16 cellular contexts compared by ENCODE assay signal in the genomic region with DNA sequence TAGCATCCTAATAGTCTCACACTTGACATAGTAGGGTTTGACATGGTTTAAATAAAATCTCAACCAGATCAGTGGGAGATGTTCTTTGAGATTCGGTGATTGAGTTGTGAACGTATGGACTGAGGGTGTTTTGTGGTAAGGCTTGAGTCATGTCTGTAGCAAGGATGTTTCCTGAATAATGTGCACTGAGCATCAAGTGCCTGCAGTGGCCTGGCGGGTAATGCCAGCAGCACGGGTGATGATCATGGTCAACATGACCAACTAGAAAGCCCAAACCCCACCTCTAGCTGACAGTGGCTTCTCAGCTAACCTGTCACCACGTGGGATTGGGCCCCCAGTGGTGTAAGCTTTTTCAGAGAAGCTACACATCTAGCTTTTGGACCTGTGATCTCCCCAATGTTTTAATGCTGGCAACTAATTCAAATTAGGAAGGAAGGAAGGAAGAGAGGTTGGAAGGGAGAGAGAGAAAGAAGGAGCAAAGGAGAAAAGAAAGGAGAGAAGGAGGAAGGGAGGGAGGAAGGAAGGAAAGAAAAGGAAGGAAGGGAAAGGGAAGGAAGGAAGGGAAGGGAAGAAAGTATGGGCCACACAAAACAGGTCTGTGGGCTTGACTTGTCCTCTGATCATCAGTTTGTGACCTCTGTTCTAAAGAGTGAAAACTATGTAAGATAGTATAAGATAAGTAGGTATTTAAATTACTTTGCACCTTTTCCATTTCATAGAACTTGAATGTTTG. TPM values are rescaled to one million over a fixed set of nuclear protein-coding genes. Genes with fewer than 3 reads are reported as not detected.
DNase-seq lines count a peak whose midpoint lies in the region; ATAC-seq and TF ChIP-seq lines count a peak whose summit lies in the region.
"Had no signal": no experiment of that assay in that cellular context is flagged by ENCODE, and none has a peak within 500 bp of the region (broad histone marks: within the 10 kb centered on the region; RNA-seq: fewer than 3 reads in every experiment).

No MANE protein-coding gene starts in this region.

- H3K9me3 ChIP-seq in HEK293 (ENCODE audit: control insufficient read depth, insufficient read depth, low read depth, low read length) = no peaks in the 10 kb centered on the region
- H3K9me3 ChIP-seq in adrenal gland (replicated peaks in 1 of 3) = no peaks in the 10 kb centered on the region

- TF ChIP-seq CTCF in HEK293 (tag by site-specific recombination; IDR thresholded peaks at IDR 0.05) (no peak), VCaP (conservative IDR thresholded peaks at IDR 0.05) (no peak), endothelial cell (IDR thresholded peaks at IDR 0.05; ENCODE audit: unreplicated experiment) (no peak), adrenal gland (IDR thresholded peaks at IDR 0.05) (no peak)

- ATAC-seq in natural killer cell treated with Interleukin-12 subunit alpha and Interleukin-12 subunit beta and Interleukin-15 and Interleukin-18, amount 100 ng/mL, for 72 hours = peak; percentile 70 to 83
- ATAC-seq in GM18873 (IDR thresholded peaks at IDR 0.05; ENCODE audit: low FRiP score, unreplicated experiment) = no peak
- ATAC-seq: GM23338, HCT116 had no signal

- H3K4me3 Mint-ChIP-seq in endothelial cell (ENCODE audit: unreplicated experiment) = peak overlapping the region; percentile 9
- H3K4me3 Mint-ChIP-seq in natural killer cell treated with Interleukin-12 subunit alpha and Interleukin-12 subunit beta and Interleukin-15 and Interleukin-18, amount 100 ng/mL, for 72 hours = no peak overlapping the region
- H3K4me3 Mint-ChIP-seq: CD4-positive, alpha-beta memory T cell; GM23338; H9 had no signal

- H3K27ac ChIP-seq in HEK293 (ENCODE audit: extremely low read depth, low read depth, low read length) = no peak overlapping the region
- H3K27ac ChIP-seq in VCaP = peak overlapping the region; percentile 79
- no peak overlapping the region for H3K27ac ChIP-seq in adrenal gland

- H3K4me1 ChIP-seq in HEK293 (ENCODE audit: control insufficient read depth, insufficient read depth, low read length) (no peaks in the 10 kb centered on the region), adrenal gland (replicated peaks in 1 of 2) (no peaks in the 10 kb centered on the region)

- peaks cover 8% of the 10 kb centered on the region for H3K4me1 Mint-ChIP-seq in endothelial cell (ENCODE audit: unreplicated experiment)
- H3K4me1 Mint-ChIP-seq in natural killer cell treated with Interleukin-12 subunit alpha and Interleukin-12 subunit beta and Interleukin-15 and Interleukin-18, amount 100 ng/mL, for 72 hours (ENCODE audit: low read depth in 2 of 2) = peaks cover 20 to 27% of the 10 kb centered on the region in 2 donors
- H3K4me1 Mint-ChIP-seq: GM23338, H9 had no signal

- no peak overlapping the region for H3K4me3 ChIP-seq in HEK293 (ENCODE audit: low read depth, low read length)
- H3K4me3 ChIP-seq in adrenal gland = no peak overlapping the region
- H3K4me3 ChIP-seq: GM23338 had no signal

- 67 to 75% (median 70%) methylated on average over 5 of the region's 5 CpGs for WGBS in adrenal gland, 4 donors

- no peak overlapping the region for H3K27ac Mint-ChIP-seq in endothelial cell (ENCODE audit: unreplicated experiment)
- peak overlapping the region in 1 of 2 donors; percentile 56 for H3K27ac Mint-ChIP-seq in natural killer cell treated with Interleukin-12 subunit alpha and Interleukin-12 subunit beta and Interleukin-15 and Interleukin-18, amount 100 ng/mL, for 72 hours
- H3K27ac Mint-ChIP-seq: CD4-positive, alpha-beta memory T cell; GM23338 had no signal

- DNase-seq in endothelial cell (ENCODE audit: low spot score) (no peak), adrenal gland (no peak), NCI-H2081 (lab: John Stamatoyannopoulos, UW) (no peak)
- DNase-seq in natural killer cell treated with Interleukin-12 subunit alpha and Interleukin-12 subunit beta and Interleukin-15 and Interleukin-18, amount 100 ng/mL, for 72 hours (ENCODE audit: low spot score) = no peak
- DNase-seq: C1 segment of cervical spinal cord; Calu3; CD4-positive, alpha-beta memory T cell; COR-L47; DMS153; DND-41; H9 had no signal

- TF ChIP-seq POLR2A in adrenal gland (IDR thresholded peaks at IDR 0.05) = no peak

- intact Hi-C loops in adrenal gland (cut with DNase I) = no loop called here

- POLR2A ChIA-PET in HEK293 (lab: Yijun Ruan, JAX) = no interaction called here

- CTCF ChIA-PET in HEK293 (lab: Yijun Ruan, JAX) = interaction anchor here (0.6 to 1.1 kb wide), 2 partner anchors 20 to 55 kb away, joined by 3 read pairs; no protein-coding TSS in a partner anchor

- peaks cover 2% of the 10 kb centered on the region for H3K27me3 Mint-ChIP-seq in endothelial cell (ENCODE audit: unreplicated experiment)
- no peaks in the 10 kb centered on the region for H3K27me3 Mint-ChIP-seq in natural killer cell treated with Interleukin-12 subunit alpha and Interleukin-12 subunit beta and Interleukin-15 and Interleukin-18, amount 100 ng/mL, for 72 hours
- H3K27me3 Mint-ChIP-seq: CD4-positive, alpha-beta memory T cell had no signal

- H3K36me3 ChIP-seq in HEK293 (ENCODE audit: control insufficient read depth in 2 of 2, insufficient read depth in 1 of 2, low read length in 2 of 2) = no peaks in the 10 kb centered on the region
- H3K36me3 ChIP-seq in adrenal gland (replicated peaks in 1 of 2) = no peaks in the 10 kb centered on the region

- H3K9me3 Mint-ChIP-seq in endothelial cell (ENCODE audit: unreplicated experiment) = no peaks in the 10 kb centered on the region
- no peaks in the 10 kb centered on the region for H3K9me3 Mint-ChIP-seq in natural killer cell treated with Interleukin-12 subunit alpha and Interleukin-12 subunit beta and Interleukin-15 and Interleukin-18, amount 100 ng/mL, for 72 hours

- peaks cover 1% of the 10 kb centered on the region for H3K36me3 Mint-ChIP-seq in endothelial cell (ENCODE audit: low read depth, unreplicated experiment)
- H3K36me3 Mint-ChIP-seq in natural killer cell treated with Interleukin-12 subunit alpha and Interleukin-12 subunit beta and Interleukin-15 and Interleukin-18, amount 100 ng/mL, for 72 hours = no peaks in the 10 kb centered on the region

- H3K27me3 ChIP-seq in adrenal gland = no peaks in the 10 kb centered on the region

TF ChIP-seq in HEK293, 187 proteins besides CTCF, POLR2A, EP300 and RAD21:
- peak; percentile 70 for TF ChIP-seq ZNF366 (tag by site-specific recombination; conservative IDR thresholded peaks at IDR 0.05)
- TF ChIP-seq ZNF623 (tag by site-specific recombination; IDR thresholded peaks at IDR 0.05) = no peak
- no peak for TF ChIP-seq ZNF311 (tag by site-specific recombination; IDR thresholded peaks at IDR 0.05; ENCODE audit: borderline replicate concordance)
- no peak for TF ChIP-seq ZNF24 (tag by site-specific recombination; IDR thresholded peaks at IDR 0.05)
- no peak for TF ChIP-seq ZNF335 (tag by site-specific recombination; conservative IDR thresholded peaks at IDR 0.05)
- TF ChIP-seq ZNF600 (tag by site-specific recombination; IDR thresholded peaks at IDR 0.05) = no peak
- TF ChIP-seq PRDM1 (tag by site-specific recombination; IDR thresholded peaks at IDR 0.05) = peak; percentile 66
- no peak for TF ChIP-seq BCL11B (tag by site-specific recombination; IDR thresholded peaks at IDR 0.05; ENCODE audit: low read depth)
TF ChIP-seq in HEK293: peak in this region for 2.

RNA-seq across cellular contexts. Expression of a gene that starts 55.4 kb away (rescaled TPM):
- 18.6 TPM for total RNA-seq in endothelial cell (ENCODE audit: unreplicated experiment)
- total RNA-seq in natural killer cell treated with Interleukin-12 subunit alpha and Interleukin-12 subunit beta and Interleukin-15 and Interleukin-18, amount 100 ng/mL, for 72 hours = 10 to 100 TPM; 23.0 to 31.7 TPM
- 10 to 100 TPM; 17.3 to 74.6 (median 21.4) TPM for total RNA-seq in adrenal gland
- polyA plus RNA-seq in adrenal gland = 10 to 100 TPM; 11.8 to 17.1 (median 16.9) TPM
